Comparison of ENCODE assay signal across 19 cellular contexts in the genomic region with DNA sequence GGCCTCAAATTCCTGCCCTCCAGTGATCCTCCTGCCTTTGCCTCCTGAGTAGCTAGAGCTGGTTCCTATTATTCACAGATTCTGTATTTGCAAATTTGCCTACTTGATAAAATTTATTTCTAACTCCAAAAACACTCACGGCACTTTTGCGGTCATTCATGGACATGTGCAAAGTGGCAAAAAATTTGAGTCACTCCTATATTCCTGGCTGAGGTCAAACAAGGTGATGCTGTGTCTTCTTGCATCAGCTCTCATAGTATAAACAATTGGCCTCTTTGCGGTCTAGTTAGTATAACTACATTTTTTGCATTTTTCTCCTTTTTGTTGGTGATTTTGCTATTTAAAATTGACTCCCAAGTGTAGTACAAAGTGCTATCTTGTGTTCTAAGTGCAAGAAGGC. TPM values are rescaled to one million over a fixed set of nuclear protein-coding genes. Genes with fewer than 3 reads are reported as not detected.
A peak's percentile ranks its signal among the peaks of the same experiment; 100 is the strongest.
DNase-seq lines count a peak whose midpoint lies in the region; ATAC-seq, FAIRE-seq and TF ChIP-seq lines count a peak whose summit lies in the region.
"Had no signal": no experiment of that assay in that cellular context is flagged by ENCODE, and none has a peak within 500 bp of the region (broad histone marks: within the 10 kb centered on the region; RNA-seq: fewer than 3 reads in every experiment).

No MANE protein-coding gene starts in this region.

- no peak overlapping the region for H3K27ac Mint-ChIP-seq in endothelial cell (ENCODE audit: unreplicated experiment)
- H3K27ac Mint-ChIP-seq in T-cell, result no peak overlapping the region
- H3K27ac Mint-ChIP-seq: activated CD8-positive, alpha-beta T cell treated with anti-CD3 and anti-CD28 coated beads, Interleukin-2, amount 10 ng/mL, durations not matched to agents 7 days and 5 days; activated T-helper 2 cell treated with anti-CD3 and anti-CD28 coated beads, Interferon-gamma antibody, Interleukin-2, Interleukin-4, amounts not matched to agents 10 μg/mL and 5 μg/mL and 100 μg/mL, durations not matched to agents 14 hours and 24 hours and 36 hours; CD4-positive, alpha-beta T cell had no signal

- H3K9me3 ChIP-seq in PC-3 (ENCODE audit: low read length) (no peaks in the 10 kb centered on the region), trophoblast cell (ENCODE audit: insufficient read depth, low read depth, low read length) (no peaks in the 10 kb centered on the region), SK-N-SH (no peaks in the 10 kb centered on the region)
- H3K9me3 ChIP-seq: ascending aorta had no signal

- H4K8ac ChIP-seq in trophoblast cell (ENCODE audit: low read depth, low read length), result no peak overlapping the region

- H2AFZ ChIP-seq in PC-3 (ENCODE audit: low read length) (no peak overlapping the region), trophoblast cell (ENCODE audit: insufficient read depth, low read length, poor library complexity) (no peak overlapping the region), SK-N-SH (ENCODE audit: low read depth) (no peak overlapping the region)

- H3K36me3 Mint-ChIP-seq in endothelial cell (ENCODE audit: low read depth, unreplicated experiment) (peaks cover 25% of the 10 kb centered on the region), T-cell (peaks cover 52% of the 10 kb centered on the region)

- no peaks in the 10 kb centered on the region for H3K27me3 ChIP-seq in PC-3 (ENCODE audit: low read length)
- no peaks in the 10 kb centered on the region for H3K27me3 ChIP-seq in trophoblast cell (ENCODE audit: insufficient read depth, low read length)
- H3K27me3 ChIP-seq in SK-N-SH (ENCODE audit: insufficient read depth), result no peaks in the 10 kb centered on the region
- H3K27me3 ChIP-seq: ascending aorta, heart left ventricle had no signal

- H3K4ac ChIP-seq in trophoblast cell (ENCODE audit: low read depth, low read length), result peak overlapping the region; percentile 80

- H3K9me3 Mint-ChIP-seq in endothelial cell (ENCODE audit: unreplicated experiment), result no peaks in the 10 kb centered on the region
- H3K9me3 Mint-ChIP-seq in T-cell, result peaks cover 0 to 4% (median 0%) of the 10 kb centered on the region in 3 donors
- H3K9me3 Mint-ChIP-seq: CD4-positive, alpha-beta T cell had no signal

- H3K79me1 ChIP-seq in trophoblast cell (ENCODE audit: low read length), result peaks cover 19% of the 10 kb centered on the region

- H3F3A ChIP-seq in PC-3 (ENCODE audit: low read length, unreplicated experiment), result peaks cover 7% of the 10 kb centered on the region
- H3F3A ChIP-seq in SK-N-SH (replicated peaks; ENCODE audit: insufficient read depth), result no peaks in the 10 kb centered on the region

- H3K4me3 ChIP-seq in PC-3 (ENCODE audit: low read length) (no peak overlapping the region), trophoblast cell (ENCODE audit: low read depth, low read length) (no peak overlapping the region), SK-N-SH (ENCODE audit: low read depth in 2 of 2, low read length in 1 of 2) (no peak overlapping the region)
- H3K4me3 ChIP-seq: ascending aorta, heart left ventricle had no signal

- no peak overlapping the region for H3K9ac ChIP-seq in PC-3 (ENCODE audit: low read length)
- H3K9ac ChIP-seq in trophoblast cell (ENCODE audit: low read length), result no peak overlapping the region
- no peak overlapping the region for H3K9ac ChIP-seq in SK-N-SH

- TF ChIP-seq POLR2A in GM12891 (IDR thresholded peaks at IDR 0.05; ENCODE audit: low read depth, low read length), result no peak

- TF ChIP-seq RAD21 in SK-N-SH (IDR thresholded peaks at IDR 0.05; ENCODE audit: low read length), result no peak

- H4K91ac ChIP-seq in trophoblast cell (ENCODE audit: low read depth, low read length), result no peak overlapping the region

- H3K36me3 ChIP-seq in PC-3 (ENCODE audit: low read depth, low read length) (peaks cover 12% of the 10 kb centered on the region), trophoblast cell (ENCODE audit: control insufficient read depth in 1 of 2, insufficient read depth in 2 of 2, low read length in 2 of 2) (peaks cover 0 to 3% of the 10 kb centered on the region in 2 experiments), SK-N-SH (replicated peaks in 1 of 2; ENCODE audit: control insufficient read depth in 1 of 2, insufficient read depth in 2 of 2, low read length in 1 of 2) (peaks cover 0 to 5% of the 10 kb centered on the region in 2 experiments)

- H4K20me1 ChIP-seq in PC-3 (ENCODE audit: low read length), result no peaks in the 10 kb centered on the region
- H4K20me1 ChIP-seq in SK-N-SH (ENCODE audit: insufficient read depth), result no peaks in the 10 kb centered on the region

- no TSS peak for BruUV-seq in PC-3 (replicated peaks; lab: Mats Ljungman, UMichigan)

- POLR2A ChIA-PET in PC-3 (lab: Charles Lee; ENCODE audit: unreplicated experiment) (no interaction called here), T-cell (lab: Charles Lee) (interaction anchor here in 1 of 2 donors (0.6 kb wide), 1 partner anchor 67 kb away, joined by 3 read pairs; no protein-coding TSS in a partner anchor), SK-N-SH (lab: Yijun Ruan, JAX) (no interaction called here)

- H2AK5ac ChIP-seq in trophoblast cell (ENCODE audit: low read length), result no peak overlapping the region

- DNase-seq in EH (ENCODE audit: low read depth), result peak; percentile 97
- DNase-seq in PC-3, result peak; percentile 27
- DNase-seq in endothelial cell (ENCODE audit: low spot score), result no peak
- DNase-seq in trophoblast cell, result peak; percentile 90 to 98
- DNase-seq in T-cell, result no peak
- DNase-seq in SK-N-SH, result no peak
- DNase-seq in GM12891 (ENCODE audit: insufficient read length, low spot score), result no peak
- DNase-seq in RPMI8226, result no peak
- DNase-seq: activated CD8-positive, alpha-beta T cell treated with anti-CD3 and anti-CD28 coated beads, Interleukin-2, amount 10 ng/mL, durations not matched to agents 7 days and 5 days; CD4-positive, alpha-beta T cell; effector memory CD8-positive, alpha-beta T cell; heart left ventricle; KBM-7; NCI-H1105 treated with DMSO at 0.1 percent for 48 hours; NCI-H2227 treated with DMSO at 0.1 percent for 48 hours had no signal

- no peak overlapping the region for H2BK5ac ChIP-seq in trophoblast cell (ENCODE audit: low read depth, low read length, poor library complexity)

- FAIRE-seq in GM12891 (lab: Jason Lieb, UNC), result no peak

- H3K4me1 ChIP-seq in PC-3 (ENCODE audit: insufficient read depth, low read length), result peaks cover 41% of the 10 kb centered on the region
- peaks cover 17 to 19% of the 10 kb centered on the region in 2 experiments for H3K4me1 ChIP-seq in trophoblast cell (ENCODE audit: control insufficient read depth in 1 of 2, insufficient read depth in 2 of 2, low read length in 2 of 2)
- H3K4me1 ChIP-seq in SK-N-SH (ENCODE audit: control insufficient read depth in 1 of 2, insufficient read depth in 2 of 2, low read depth in 1 of 2, low read length in 1 of 2), result peaks cover 0 to 3% of the 10 kb centered on the region in 2 experiments; a peak in 1 of 4 replicates

- H4K12ac ChIP-seq in trophoblast cell (ENCODE audit: low read depth, low read length), result no peak overlapping the region

- no peak for TF ChIP-seq CTCF in PC-3 (conservative IDR thresholded peaks at IDR 0.05; ENCODE audit: low read depth, low read length)
- TF ChIP-seq CTCF in endothelial cell (IDR thresholded peaks at IDR 0.05; ENCODE audit: unreplicated experiment), result no peak
- no peak for TF ChIP-seq CTCF in SK-N-SH (IDR thresholded peaks at IDR 0.05)

- peaks cover 5% of the 10 kb centered on the region for H3K27me3 Mint-ChIP-seq in endothelial cell (ENCODE audit: unreplicated experiment)
- no peaks in the 10 kb centered on the region for H3K27me3 Mint-ChIP-seq in T-cell
- H3K27me3 Mint-ChIP-seq: CD4-positive, alpha-beta T cell; effector memory CD8-positive, alpha-beta T cell had no signal

- no peaks in the 10 kb centered on the region for H3K9me2 ChIP-seq in PC-3 (replicated peaks; ENCODE audit: low read length)
- H3K9me2 ChIP-seq in SK-N-SH, result no peaks in the 10 kb centered on the region

- H3K27ac ChIP-seq in PC-3 (ENCODE audit: low read length) (peak overlapping the region; percentile 97), trophoblast cell (ENCODE audit: low read depth, low read length) (no peak overlapping the region), SK-N-SH (ENCODE audit: low read depth in 2 of 2, low read length in 1 of 2) (no peak overlapping the region)
- H3K27ac ChIP-seq: ascending aorta, heart left ventricle had no signal

- ATAC-seq in PC-3, result no peak
- ATAC-seq in T-cell (replicated peaks in 1 of 4), result no peak
- ATAC-seq: activated CD8-positive, alpha-beta T cell treated with anti-CD3 and anti-CD28 coated beads, Interleukin-2, amount 10 ng/mL, durations not matched to agents 7 days and 5 days; effector memory CD8-positive, alpha-beta T cell; heart left ventricle; SK-N-SH treated with all-trans-retinoic acid at 6 μM for 48 hours had no signal

- CTCF ChIA-PET in PC-3 (lab: Charles Lee) (no interaction called here), T-cell (lab: Charles Lee) (interaction anchor here in 1 of 2 donors (0.6 kb wide), 1 partner anchor 190 kb away, joined by 4 read pairs; no protein-coding TSS in a partner anchor), SK-N-SH (lab: Yijun Ruan, JAX) (interaction anchor here (1.4 kb wide), 1 partner anchor 23 kb away, joined by 4 read pairs; no protein-coding TSS in a partner anchor)

- H3K23ac ChIP-seq in trophoblast cell (ENCODE audit: low read length), result no peak overlapping the region

- H3K79me2 ChIP-seq in PC-3 (ENCODE audit: low read length) (peaks cover 49% of the 10 kb centered on the region), trophoblast cell (ENCODE audit: control insufficient read depth, insufficient read depth, low read length, poor library complexity) (peaks cover 10% of the 10 kb centered on the region), SK-N-SH (ENCODE audit: insufficient read depth) (peaks cover 16% of the 10 kb centered on the region)

- no peak overlapping the region for H2BK120ac ChIP-seq in trophoblast cell (ENCODE audit: insufficient read depth, low read length, poor library complexity)

- no peak overlapping the region for H2BK12ac ChIP-seq in trophoblast cell (ENCODE audit: low read length)

- H3K4me2 ChIP-seq in PC-3 (ENCODE audit: low read length) (no peak overlapping the region), trophoblast cell (ENCODE audit: low read length) (no peak overlapping the region), SK-N-SH (no peak overlapping the region)

- no peak overlapping the region for H3K18ac ChIP-seq in trophoblast cell (ENCODE audit: low read length)

- H3K4me3 Mint-ChIP-seq in endothelial cell (ENCODE audit: unreplicated experiment) (peak overlapping the region; percentile 31), T-cell (no peak overlapping the region)
- H3K4me3 Mint-ChIP-seq: activated CD8-positive, alpha-beta T cell treated with anti-CD3 and anti-CD28 coated beads, Interleukin-2, amount 10 ng/mL, durations not matched to agents 7 days and 5 days; CD4-positive, alpha-beta T cell; effector memory CD8-positive, alpha-beta T cell had no signal

- TF ChIP-seq EP300 in SK-N-SH (IDR thresholded peaks at IDR 0.05; ENCODE audit: borderline replicate concordance in 1 of 2, low read depth in 1 of 2, low read length in 1 of 2), result no peak

- no CpG with 5 or more reads among the region's 3 CpGs for WGBS in trophoblast cell (ENCODE audit: extremely low coverage, insufficient coverage, insufficient read length)
- WGBS in SK-N-SH (ENCODE audit: low lambda C conversion rate), result 97% methylated on average over 3 of the region's 3 CpGs

- H3K14ac ChIP-seq in trophoblast cell (ENCODE audit: low read length), result no peak overlapping the region

- peaks cover 15% of the 10 kb centered on the region for H3K4me1 Mint-ChIP-seq in endothelial cell (ENCODE audit: unreplicated experiment)
- peaks cover 22 to 33% (median 29%) of the 10 kb centered on the region in 3 donors for H3K4me1 Mint-ChIP-seq in T-cell

- intact Hi-C loops in PC-3 (cut with micrococcal nuclease), result no loop called here

RNA-seq across cellular contexts. Expression of a gene that starts 24.7 kb away (rescaled TPM):
- total RNA-seq in PC-3 (2014; rRNA removed), result 46.7 and 67.2 TPM in 2 replicates
- 16.2 TPM for total RNA-seq in endothelial cell (ENCODE audit: unreplicated experiment)
- 34.6 and 36.5 TPM in 2 replicates for polyA plus RNA-seq in trophoblast cell (2013)
- 10 to 100 TPM; 33.2 to 42.8 (median 35.5) TPM for total RNA-seq in T-cell
- 25.0 and 34.2 TPM in 2 replicates for polyA plus RNA-seq in SK-N-SH (2012; rRNA removed)
- polyA plus RNA-seq in SK-N-SH (2012; cell fraction: cytosol; rRNA removed), result 24.0 and 24.6 TPM in 2 replicates
- 14.2 and 21.5 TPM in 2 replicates for polyA plus RNA-seq in SK-N-SH (2012; cell fraction: nucleus; rRNA removed)
- polyA plus RNA-seq in GM12891 (2012; ENCODE audit: low read depth, missing spikeins), result 18.6 TPM

RNA-seq across cellular contexts. Expression of a gene that starts 54.2 kb away (rescaled TPM):
- total RNA-seq in PC-3 (2014; rRNA removed), result not detected in 2 replicates
- total RNA-seq in endothelial cell (ENCODE audit: unreplicated experiment), result not detected
- 0.14 TPM in 2 replicates for polyA plus RNA-seq in trophoblast cell (2013)
- not detected for total RNA-seq in T-cell
- polyA plus RNA-seq in SK-N-SH (2012; rRNA removed), result not detected in 2 replicates
- polyA plus RNA-seq in SK-N-SH (2012; cell fraction: cytosol; rRNA removed), result not detected in 2 replicates
- not detected in 2 replicates for polyA plus RNA-seq in SK-N-SH (2012; cell fraction: nucleus; rRNA removed)
- polyA plus RNA-seq in GM12891 (2012; ENCODE audit: low read depth, missing spikeins), result not detected
- total RNA-seq: activated CD8-positive, alpha-beta T cell treated with anti-CD3 and anti-CD28 coated beads, Interleukin-2, amount 10 ng/mL, durations not matched to agents 7 days and 5 days; activated T-helper 2 cell treated with anti-CD3 and anti-CD28 coated beads, Interferon-gamma antibody, Interleukin-2, Interleukin-4, amounts not matched to agents 10 μg/mL and 5 μg/mL and 100 μg/mL, durations not matched to agents 14 hours and 24 hours and 36 hours; ascending aorta; CD4-positive, alpha-beta T cell; G401; heart left ventricle had no signal
- polyA plus RNA-seq: heart left ventricle had no signal

Comparison
In these comparisons a context has a peak if more than half of its experiments do, and no peak if none do; other contexts are left out.
1. DNase-seq: peak in EH (single experiment), PC-3 (single experiment) and trophoblast cell (2 of 2); none in endothelial cell (single experiment), T-cell (0 of 34), SK-N-SH (single experiment), GM12891 (single experiment) and RPMI8226 (single experiment).